In genomic region chr12:122395319-122395718, GRCh38 we compare ENCODE assay signal across 1 cellular context.
TF ChIP-seq lines count a peak whose summit lies in the region.

No MANE protein-coding gene starts in this region.

TF ChIP-seq in GM12878, 131 proteins besides CTCF, POLR2A, EP300 and RAD21:
- TF ChIP-seq JUND (IDR thresholded peaks at IDR 0.05; ENCODE audit: low read depth, low read length) (no peak), WRNIP1 (IDR thresholded peaks at IDR 0.05; ENCODE audit: borderline replicate concordance, low read depth, low read length) (no peak), E2F4 (IDR thresholded peaks at IDR 0.05; ENCODE audit: low read depth, low read length) (no peak), TAF1 (IDR thresholded peaks at IDR 0.05; ENCODE audit: borderline replicate concordance, low read depth, low read length) (no peak), NFIC (IDR thresholded peaks at IDR 0.05; ENCODE audit: low read depth, low read length) (no peak), ZSCAN29 (IDR thresholded peaks at IDR 0.05) (no peak), USF2 (IDR thresholded peaks at IDR 0.05; ENCODE audit: borderline replicate concordance, low read depth, low read length) (no peak), SUPT20H (IDR thresholded peaks at IDR 0.05; ENCODE audit: borderline replicate concordance, control insufficient read depth, low read depth, low read length) (no peak), ZNF622 (IDR thresholded peaks at IDR 0.05) (no peak), HSF1 (IDR thresholded peaks at IDR 0.05; ENCODE audit: low read depth, low read length) (no peak), IRF4 (IDR thresholded peaks at IDR 0.05; ENCODE audit: low read depth, low read length) (no peak), RUNX3 (IDR thresholded peaks at IDR 0.05; ENCODE audit: low read length) (no peak), FOXK2 (IDR thresholded peaks at IDR 0.05) (no peak), RB1 (IDR thresholded peaks at IDR 0.05; ENCODE audit: borderline replicate concordance) (no peak), ZNF687 (IDR thresholded peaks at IDR 0.05) (no peak), SREBF2 (IDR thresholded peaks at IDR 0.05; ENCODE audit: low read length) (no peak)
- TF ChIP-seq, protein P1, sequence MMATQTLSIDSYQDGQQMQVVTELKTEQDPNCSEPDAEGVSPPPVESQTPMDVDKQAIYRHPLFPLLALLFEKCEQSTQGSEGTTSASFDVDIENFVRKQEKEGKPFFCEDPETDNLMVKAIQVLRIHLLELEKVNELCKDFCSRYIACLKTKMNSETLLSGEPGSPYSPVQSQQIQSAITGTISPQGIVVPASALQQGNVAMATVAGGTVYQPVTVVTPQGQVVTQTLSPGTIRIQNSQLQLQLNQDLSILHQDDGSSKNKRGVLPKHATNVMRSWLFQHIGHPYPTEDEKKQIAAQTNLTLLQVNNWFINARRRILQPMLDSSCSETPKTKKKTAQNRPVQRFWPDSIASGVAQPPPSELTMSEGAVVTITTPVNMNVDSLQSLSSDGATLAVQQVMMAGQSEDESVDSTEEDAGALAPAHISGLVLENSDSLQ (IDR thresholded peaks at IDR 0.05): no peak
- TF ChIP-seq, protein P2, sequence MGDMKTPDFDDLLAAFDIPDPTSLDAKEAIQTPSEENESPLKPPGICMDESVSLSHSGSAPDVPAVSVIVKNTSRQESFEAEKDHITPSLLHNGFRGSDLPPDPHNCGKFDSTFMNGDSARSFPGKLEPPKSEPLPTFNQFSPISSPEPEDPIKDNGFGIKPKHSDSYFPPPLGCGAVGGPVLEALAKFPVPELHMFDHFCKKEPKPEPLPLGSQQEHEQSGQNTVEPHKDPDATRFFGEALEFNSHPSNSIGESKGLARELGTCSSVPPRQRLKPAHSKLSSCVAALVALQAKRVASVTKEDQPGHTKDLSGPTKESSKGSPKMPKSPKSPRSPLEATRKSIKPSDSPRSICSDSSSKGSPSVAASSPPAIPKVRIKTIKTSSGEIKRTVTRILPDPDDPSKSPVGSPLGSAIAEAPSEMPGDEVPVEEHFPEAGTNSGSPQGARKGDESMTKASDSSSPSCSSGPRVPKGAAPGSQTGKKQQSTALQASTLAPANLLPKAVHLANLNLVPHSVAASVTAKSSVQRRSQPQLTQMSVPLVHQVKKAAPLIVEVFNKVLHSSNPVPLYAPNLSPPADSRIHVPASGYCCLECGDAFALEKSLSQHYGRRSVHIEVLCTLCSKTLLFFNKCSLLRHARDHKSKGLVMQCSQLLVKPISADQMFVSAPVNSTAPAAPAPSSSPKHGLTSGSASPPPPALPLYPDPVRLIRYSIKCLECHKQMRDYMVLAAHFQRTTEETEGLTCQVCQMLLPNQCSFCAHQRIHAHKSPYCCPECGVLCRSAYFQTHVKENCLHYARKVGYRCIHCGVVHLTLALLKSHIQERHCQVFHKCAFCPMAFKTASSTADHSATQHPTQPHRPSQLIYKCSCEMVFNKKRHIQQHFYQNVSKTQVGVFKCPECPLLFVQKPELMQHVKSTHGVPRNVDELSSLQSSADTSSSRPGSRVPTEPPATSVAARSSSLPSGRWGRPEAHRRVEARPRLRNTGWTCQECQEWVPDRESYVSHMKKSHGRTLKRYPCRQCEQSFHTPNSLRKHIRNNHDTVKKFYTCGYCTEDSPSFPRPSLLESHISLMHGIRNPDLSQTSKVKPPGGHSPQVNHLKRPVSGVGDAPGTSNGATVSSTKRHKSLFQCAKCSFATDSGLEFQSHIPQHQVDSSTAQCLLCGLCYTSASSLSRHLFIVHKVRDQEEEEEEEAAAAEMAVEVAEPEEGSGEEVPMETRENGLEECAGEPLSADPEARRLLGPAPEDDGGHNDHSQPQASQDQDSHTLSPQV (IDR thresholded peaks at IDR 0.05): no peak
- TF ChIP-seq, protein P3, sequence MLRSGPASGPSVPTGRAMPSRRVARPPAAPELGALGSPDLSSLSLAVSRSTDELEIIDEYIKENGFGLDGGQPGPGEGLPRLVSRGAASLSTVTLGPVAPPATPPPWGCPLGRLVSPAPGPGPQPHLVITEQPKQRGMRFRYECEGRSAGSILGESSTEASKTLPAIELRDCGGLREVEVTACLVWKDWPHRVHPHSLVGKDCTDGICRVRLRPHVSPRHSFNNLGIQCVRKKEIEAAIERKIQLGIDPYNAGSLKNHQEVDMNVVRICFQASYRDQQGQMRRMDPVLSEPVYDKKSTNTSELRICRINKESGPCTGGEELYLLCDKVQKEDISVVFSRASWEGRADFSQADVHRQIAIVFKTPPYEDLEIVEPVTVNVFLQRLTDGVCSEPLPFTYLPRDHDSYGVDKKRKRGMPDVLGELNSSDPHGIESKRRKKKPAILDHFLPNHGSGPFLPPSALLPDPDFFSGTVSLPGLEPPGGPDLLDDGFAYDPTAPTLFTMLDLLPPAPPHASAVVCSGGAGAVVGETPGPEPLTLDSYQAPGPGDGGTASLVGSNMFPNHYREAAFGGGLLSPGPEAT (IDR thresholded peaks at IDR 0.05; ENCODE audit: low read depth): no peak
TF ChIP-seq in GM12878: peak in this region for 0.
